ENCODE assay signal across 18 cellular contexts in genomic region chr2:10016001-10016801, GRCh38. TPM values are rescaled to one million over a fixed set of nuclear protein-coding genes. Genes with fewer than 3 reads are reported as not detected.
DNase-seq lines count a peak whose midpoint lies in the region; ATAC-seq, FAIRE-seq and TF ChIP-seq lines count a peak whose summit lies in the region.
"Had no signal": no experiment of that assay in that cellular context is flagged by ENCODE, and none has a peak within 500 bp of the region (broad histone marks: within the 10 kb centered on the region; RNA-seq: fewer than 3 reads in every experiment).

No MANE protein-coding gene starts in this region.

- no peak overlapping the region for H3K4me3 Mint-ChIP-seq in activated naive CD4-positive, alpha-beta T cell treated with anti-CD3 and anti-CD28 coated beads for 36 hours
- H3K4me3 Mint-ChIP-seq: H9 had no signal

- TF ChIP-seq EP300 in HepG2 (IDR thresholded peaks at IDR 0.05; ENCODE audit: low read depth in 2 of 2, low read length in 2 of 2) (no peak), HepG2 (CRISPR knock-in tag; IDR thresholded peaks at IDR 0.05; ENCODE audit: borderline replicate concordance) (no peak)

- in situ Hi-C loops in HepG2 (cut with HindIII; ENCODE audit: extremely low pct_ligation_motif_present, low pct_unique_long_range_greater_than_20kb) = no loop called here

- DNase-seq in HTR-8/SVneo (ENCODE audit: insufficient read length, low spot score) = no peak
- DNase-seq in SW480 (ENCODE audit: low spot score) = peak; percentile 69
- DNase-seq in HepG2 (ENCODE audit: low spot score) = no peak
- peak; percentile 62 for DNase-seq in posterior vena cava (ENCODE audit: low spot score)
- no peak for DNase-seq in activated naive CD4-positive, alpha-beta T cell treated with anti-CD3 and anti-CD28 coated beads for 36 hours
- DNase-seq in activated CD4-positive, alpha-beta T cell treated with anti-CD3 and anti-CD28 coated beads for 1 hour = no peak
- DNase-seq: ACHN; AML-193; COR-L47; DMS153; H9; NCI-H1048; NCI-H187; NK-92 treated with Interleukin-12 subunit alpha and Interleukin-12 subunit beta, amount 100 ng/mL, for 24 hours; RPMI8226; SJCRH30 had no signal

- no peak overlapping the region for H3K4me3 ChIP-seq in HepG2 (replicated peaks in 1 of 3; ENCODE audit: insufficient read depth in 1 of 3, low read depth in 2 of 3, low read length in 3 of 3)
- H3K4me3 ChIP-seq: SJCRH30 had no signal

- no peaks in the 10 kb centered on the region for H3K4me1 Mint-ChIP-seq in activated naive CD4-positive, alpha-beta T cell treated with anti-CD3 and anti-CD28 coated beads for 36 hours (ENCODE audit: low read depth)
- H3K4me1 Mint-ChIP-seq: H9 had no signal

- POLR2A ChIA-PET in HepG2 (lab: Yijun Ruan, JAX) = interaction anchor here (1.0 kb wide), 1 partner anchor 10 kb away, joined by 3 read pairs; no protein-coding TSS in a partner anchor

- H3K79me2 ChIP-seq in HepG2 (ENCODE audit: insufficient read depth, low read length) = no peaks in the 10 kb centered on the region

- TF ChIP-seq POLR2A in HepG2 (IDR thresholded peaks at IDR 0.05; ENCODE audit: insufficient read depth in 1 of 2, low read depth in 2 of 2, low read length in 2 of 2) = no peak

- peaks cover 2 to 26% of the 10 kb centered on the region in 2 experiments; a peak in 4 of 5 replicates for H3K27me3 ChIP-seq in HepG2 (ENCODE audit: control insufficient read depth in 1 of 2, insufficient read depth in 2 of 2, low read length in 2 of 2)

- FAIRE-seq in HTR-8/SVneo (lab: Jason Lieb, UNC) (peak; percentile 9), HepG2 (lab: Jason Lieb, UNC) (no peak)

- 66% methylated on average over 35 of the region's 35 CpGs for WGBS in HepG2 (ENCODE audit: low lambda C conversion rate)

- H2AFZ ChIP-seq in HepG2 (ENCODE audit: low read length) = no peak overlapping the region

- H3K4me1 ChIP-seq in HepG2 (ENCODE audit: insufficient read depth, low read length) = peaks cover 24% of the 10 kb centered on the region
- H3K4me1 ChIP-seq: SJCRH30 had no signal

- no peaks in the 10 kb centered on the region for H3K36me3 ChIP-seq in HepG2 (replicated peaks in 1 of 2; ENCODE audit: control insufficient read depth in 1 of 2, insufficient read depth in 2 of 2, low read length in 2 of 2)
- H3K36me3 ChIP-seq: SJCRH30 had no signal

- ATAC-seq in HepG2 (peak; percentile 18), GM19452 (IDR thresholded peaks at IDR 0.05; ENCODE audit: unreplicated experiment) (no peak), GM21737 (IDR thresholded peaks at IDR 0.05; ENCODE audit: unreplicated experiment) (no peak)

- CTCF ChIA-PET in HepG2 (lab: Yijun Ruan, JAX; ENCODE audit: low intra/inter-chr PET ratio, low total read pairs) = no interaction called here
- CTCF ChIA-PET in activated naive CD4-positive, alpha-beta T cell treated with anti-CD3 and anti-CD28 coated beads for 36 hours (lab: Charles Lee) = no interaction called here

- no peak overlapping the region for H3K27ac ChIP-seq in HepG2 (ENCODE audit: extremely low read length, insufficient read depth, low read length)
- H3K27ac ChIP-seq: SJCRH30 had no signal

- no peak for TF ChIP-seq CTCF in HepG2 (CRISPR knock-in tag; IDR thresholded peaks at IDR 0.05)

- H3K27me3 Mint-ChIP-seq in activated naive CD4-positive, alpha-beta T cell treated with anti-CD3 and anti-CD28 coated beads for 36 hours (ENCODE audit: low read depth) = no peaks in the 10 kb centered on the region

- H3K4me2 ChIP-seq in HepG2 (ENCODE audit: low read depth, low read length) = no peak overlapping the region

- intact Hi-C loops in HepG2 (cut with micrococcal nuclease; ENCODE audit: unreplicated experiment) = no loop called here
- intact Hi-C loops in posterior vena cava (cut with DNase I) = no loop called here
- intact Hi-C loops in activated naive CD4-positive, alpha-beta T cell treated with anti-CD3 and anti-CD28 coated beads for 36 hours (cut with micrococcal nuclease) = no loop called here

- H3K9ac ChIP-seq in HepG2 (ENCODE audit: insufficient read depth, low read depth, low read length) = no peak overlapping the region

- H4K20me1 ChIP-seq in HepG2 (ENCODE audit: insufficient read depth, low read length) = no peaks in the 10 kb centered on the region

- TF ChIP-seq RAD21 in HepG2 (CRISPR knock-in tag; IDR thresholded peaks at IDR 0.05) = no peak

- H3K9me3 ChIP-seq in HepG2 (ENCODE audit: low read length) = no peaks in the 10 kb centered on the region

- H3K27ac Mint-ChIP-seq in activated naive CD4-positive, alpha-beta T cell treated with anti-CD3 and anti-CD28 coated beads for 36 hours = no peak overlapping the region
- H3K27ac Mint-ChIP-seq: H9 had no signal

- no peaks in the 10 kb centered on the region for H3K36me3 Mint-ChIP-seq in activated naive CD4-positive, alpha-beta T cell treated with anti-CD3 and anti-CD28 coated beads for 36 hours (ENCODE audit: low read depth)

- no TSS peak for BruUV-seq in HepG2 (replicated peaks; lab: Mats Ljungman, UMichigan)

- H3K9me3 Mint-ChIP-seq in activated naive CD4-positive, alpha-beta T cell treated with anti-CD3 and anti-CD28 coated beads for 36 hours = peaks cover 9% of the 10 kb centered on the region
- H3K9me3 Mint-ChIP-seq: H9 had no signal

TF ChIP-seq in HepG2, 621 proteins besides CTCF, POLR2A, EP300 and RAD21:
- 0 out of 2 replicates have a peak, but pooled peaks have one; percentile 26 for TF ChIP-seq MNT (IDR thresholded peaks at IDR 0.05)
- TF ChIP-seq ZBTB38 (CRISPR knock-in tag; IDR thresholded peaks at IDR 0.05) = 0 out of 2 replicates have a peak, but pooled peaks have one; percentile 17
- no peak for TF ChIP-seq ZNF781 (CRISPR knock-in tag; IDR thresholded peaks at IDR 0.05; ENCODE audit: borderline replicate concordance, not compliant biosample characterization)
- TF ChIP-seq, protein P1, sequence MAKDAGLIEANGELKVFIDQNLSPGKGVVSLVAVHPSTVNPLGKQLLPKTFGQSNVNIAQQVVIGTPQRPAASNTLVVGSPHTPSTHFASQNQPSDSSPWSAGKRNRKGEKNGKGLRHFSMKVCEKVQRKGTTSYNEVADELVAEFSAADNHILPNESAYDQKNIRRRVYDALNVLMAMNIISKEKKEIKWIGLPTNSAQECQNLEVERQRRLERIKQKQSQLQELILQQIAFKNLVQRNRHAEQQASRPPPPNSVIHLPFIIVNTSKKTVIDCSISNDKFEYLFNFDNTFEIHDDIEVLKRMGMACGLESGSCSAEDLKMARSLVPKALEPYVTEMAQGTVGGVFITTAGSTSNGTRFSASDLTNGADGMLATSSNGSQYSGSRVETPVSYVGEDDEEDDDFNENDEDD (CRISPR knock-in tag; IDR thresholded peaks at IDR 0.05; ENCODE audit: borderline replicate concordance) = no peak

RNA-seq across cellular contexts. Expression of gene KLF11, which starts 27.1 kb away (rescaled TPM):
- total RNA-seq in HepG2 (2016; rRNA removed; fragmentation: Illumina TruSeq; extraction: Trizol) (2.5 and 3.1 TPM in 2 replicates), posterior vena cava (10 to 100 TPM; 25.0 to 55.4 TPM)
- 0.53 and 0.71 TPM in 2 replicates for total RNA-seq in HepG2 (2016; cell fraction: cytosol; rRNA removed; fragmentation: Illumina TruSeq; extraction: Trizol; ENCODE audit: low read depth)
- 2.6 and 2.9 TPM in 2 replicates for total RNA-seq in HepG2 (2016; cell fraction: insoluble cytoplasmic fraction; rRNA removed; fragmentation: Illumina TruSeq; extraction: Trizol)
- 3.0 and 3.1 TPM in 2 replicates for total RNA-seq in HepG2 (2016; cell fraction: membrane; rRNA removed; fragmentation: Illumina TruSeq; extraction: Trizol)
- total RNA-seq in HepG2 (2016; cell fraction: nucleus; rRNA removed; fragmentation: Illumina TruSeq; extraction: Trizol) = 2.7 and 3.1 TPM in 2 replicates
- polyA plus RNA-seq in HepG2 (2011; rRNA removed) = 11.8 and 16.9 TPM in 2 replicates
- polyA plus RNA-seq in HepG2 (2011; cell fraction: cytosol; rRNA removed) = 5.0 and 9.2 TPM in 2 replicates
- 5.8 and 9.5 TPM in 2 replicates for polyA plus RNA-seq in HepG2 (2011; cell fraction: nucleus; rRNA removed)
- 8.7 and 11.2 TPM in 2 replicates for polyA plus RNA-seq in HepG2 (2012)
- 0.48 and 0.57 TPM in 2 replicates for polyA plus RNA-seq in HepG2 (2016; cell fraction: cytosol; fragmentation: Illumina TruSeq; extraction: Trizol; ENCODE audit: low read depth)
- polyA plus RNA-seq in HepG2 (2016; cell fraction: insoluble cytoplasmic fraction; fragmentation: Illumina TruSeq; extraction: Trizol; ENCODE audit: low read depth) = 2.9 and 3.2 TPM in 2 replicates
- 1.8 and 2.0 TPM in 2 replicates for polyA plus RNA-seq in HepG2 (2016; cell fraction: membrane; fragmentation: Illumina TruSeq; extraction: Trizol; ENCODE audit: low read depth)
- polyA plus RNA-seq in HepG2 (2016; cell fraction: nucleus; fragmentation: Illumina TruSeq; extraction: Trizol; ENCODE audit: insufficient read depth, low read depth) = 4.8 and 5.6 TPM in 2 replicates
- polyA minus RNA-seq in HepG2 (2011; rRNA and poly(A)+ RNA removed; ENCODE audit: low replicate concordance) = 22.9 and 78.5 TPM in 2 replicates
- 5.3 and 10.4 TPM in 2 replicates for polyA minus RNA-seq in HepG2 (2011; cell fraction: cytosol; rRNA and poly(A)+ RNA removed)
- polyA minus RNA-seq in HepG2 (2011; cell fraction: nucleus; rRNA and poly(A)+ RNA removed) = 7.1 and 10.8 TPM in 2 replicates
- 1 to 10 TPM; 3.0 to 3.1 TPM for total RNA-seq in activated naive CD4-positive, alpha-beta T cell treated with anti-CD3 and anti-CD28 coated beads for 36 hours

Comparison
In these comparisons a context has a peak if more than half of its experiments do, and no peak if none do; other contexts are left out.
1. DNase-seq: peak in SW480 (single experiment) and posterior vena cava (single experiment); none in HTR-8/SVneo (single experiment), HepG2 (single experiment), activated naive CD4-positive, alpha-beta T cell treated with anti-CD3 and anti-CD28 coated beads for 36 hours (single experiment) and activated CD4-positive, alpha-beta T cell treated with anti-CD3 and anti-CD28 coated beads for 1 hour (single experiment).
2. RNA of gene KLF11, which starts 27.1 kb away (total RNA-seq): 25.0 to 55.4 TPM in posterior vena cava; 3.0 to 3.1 TPM in activated naive CD4-positive, alpha-beta T cell treated with anti-CD3 and anti-CD28 coated beads for 36 hours and 0.53 to 3.1 TPM in HepG2; every median in the first group is over 4 times any median in the second.